ENCODE assay signal across 1 cellular context in the genomic region with DNA sequence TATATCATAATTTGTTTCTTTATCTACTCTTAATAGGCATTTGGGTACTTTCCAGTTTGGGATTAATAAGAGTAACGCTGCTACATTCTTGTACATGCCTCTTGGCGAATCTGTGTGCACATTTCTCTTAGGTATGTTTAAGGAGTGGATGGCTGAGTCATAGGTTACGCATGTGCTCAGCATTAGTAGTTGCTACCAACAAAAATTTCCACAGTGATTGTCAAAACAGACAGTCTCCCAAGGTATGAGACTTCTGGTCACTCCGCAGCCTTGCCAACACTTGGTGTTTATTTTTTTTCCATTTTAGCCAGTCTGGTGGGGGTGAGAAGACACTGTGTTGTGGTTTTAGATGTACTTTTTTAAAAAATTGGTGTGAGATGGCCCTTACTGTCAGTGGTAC.
A peak's percentile ranks its signal among the peaks of the same experiment; 100 is the strongest.
TF ChIP-seq lines count a peak whose summit lies in the region.

No MANE protein-coding gene starts in this region.

TF ChIP-seq in IMR-90, 13 proteins besides CTCF, POLR2A, EP300 and RAD21:
- TF ChIP-seq, protein P1, sequence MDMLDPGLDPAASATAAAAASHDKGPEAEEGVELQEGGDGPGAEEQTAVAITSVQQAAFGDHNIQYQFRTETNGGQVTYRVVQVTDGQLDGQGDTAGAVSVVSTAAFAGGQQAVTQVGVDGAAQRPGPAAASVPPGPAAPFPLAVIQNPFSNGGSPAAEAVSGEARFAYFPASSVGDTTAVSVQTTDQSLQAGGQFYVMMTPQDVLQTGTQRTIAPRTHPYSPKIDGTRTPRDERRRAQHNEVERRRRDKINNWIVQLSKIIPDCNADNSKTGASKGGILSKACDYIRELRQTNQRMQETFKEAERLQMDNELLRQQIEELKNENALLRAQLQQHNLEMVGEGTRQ (IDR thresholded peaks at IDR 0.05; ENCODE audit: low read depth, low read length), result no peak
- TF ChIP-seq NFE2L2 (IDR thresholded peaks at IDR 0.05; ENCODE audit: low read depth, low read length) (peak; percentile 53; the same call in 1 of the 2 replicates), RCOR1 (IDR thresholded peaks at IDR 0.05; ENCODE audit: insufficient replicate concordance, low read length) (peak; percentile 78), CEBPB (IDR thresholded peaks at IDR 0.05; ENCODE audit: low read depth, low read length) (peak; percentile 65), MAFK (IDR thresholded peaks at IDR 0.05; ENCODE audit: low read depth, low read length) (peak; percentile 62), FOS (IDR thresholded peaks at IDR 0.05; ENCODE audit: low read depth, low read length) (peak; percentile 90), CHD1 (IDR thresholded peaks at IDR 0.05; ENCODE audit: low read depth, low read length) (no peak), BHLHE40 (IDR thresholded peaks at IDR 0.05; ENCODE audit: low read depth, low read length) (peak; percentile 82)
